2 cellular contexts compared by ENCODE assay signal in the genomic region with DNA sequence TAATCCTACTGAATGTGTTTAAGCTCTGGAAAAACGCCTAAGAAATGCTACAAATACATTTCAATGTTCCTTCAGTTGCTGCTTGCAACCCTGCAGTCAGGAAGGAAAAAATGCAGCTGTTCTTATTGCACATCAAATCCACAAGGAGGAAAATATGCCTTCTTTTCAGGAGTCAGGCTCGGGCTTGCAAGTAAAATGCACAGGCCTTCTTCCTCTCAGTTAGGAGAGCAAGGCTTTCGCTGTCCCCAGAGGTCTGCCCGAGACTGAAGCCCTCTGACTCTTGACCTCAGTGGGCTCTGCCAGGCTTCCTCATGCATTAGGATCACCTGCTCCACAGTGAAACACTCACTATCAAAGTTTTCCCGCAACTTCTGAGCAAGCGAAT.
TF ChIP-seq lines count a peak whose summit lies in the region.

No MANE protein-coding gene starts in this region.

TF ChIP-seq in endothelial cell of umbilical vein, 7 proteins besides CTCF, POLR2A, EP300 and RAD21 (continued from another document):
- TF ChIP-seq GATA2 (IDR thresholded peaks at IDR 0.05; ENCODE audit: insufficient read depth, insufficient read length, low read depth, low read length) (no peak), MYC (IDR thresholded peaks at IDR 0.05; ENCODE audit: low read depth, low read length) (no peak), FOS (IDR thresholded peaks at IDR 0.05; ENCODE audit: borderline replicate concordance, insufficient read depth, low read length) (no peak)

TF ChIP-seq in neural cell, 6 proteins besides CTCF, POLR2A, EP300 and RAD21 (continued from another document):
- TF ChIP-seq REST (IDR thresholded peaks at IDR 0.05; ENCODE audit: borderline replicate concordance): no peak
- TF ChIP-seq TAF1 (IDR thresholded peaks at IDR 0.05; ENCODE audit: low read depth): no peak
- TF ChIP-seq SMC3 (conservative IDR thresholded peaks at IDR 0.05; ENCODE audit: poor library complexity): no peak
- no peak for TF ChIP-seq POLR2AphosphoS5 (IDR thresholded peaks at IDR 0.05)
- TF ChIP-seq EZH2 (IDR thresholded peaks at IDR 0.05; ENCODE audit: borderline replicate concordance, insufficient read depth, low read length, poor library complexity, severe bottlenecking): no peak
TF ChIP-seq in neural cell: peak in this region for 0.
